ENCODE assay signal across 11 cellular contexts in the genomic region with DNA sequence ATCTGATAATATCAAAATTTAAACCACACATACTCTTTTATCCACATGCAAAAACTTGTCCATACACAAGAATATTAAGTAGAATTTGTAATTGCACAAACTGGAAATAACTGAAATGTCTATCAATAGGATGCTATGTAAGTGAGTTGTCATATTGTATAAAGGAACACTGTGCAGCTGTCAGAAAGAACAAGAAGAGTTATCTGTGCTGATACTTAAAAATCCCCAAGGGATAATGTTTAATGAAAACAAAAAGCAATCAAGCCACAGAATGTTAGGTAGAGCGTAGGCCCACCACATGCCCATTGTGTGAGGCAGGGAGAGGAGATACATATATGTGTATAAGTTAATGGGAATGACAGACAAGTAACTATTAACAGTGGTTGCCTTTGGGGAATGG. TPM values are rescaled to one million over a fixed set of nuclear protein-coding genes. Genes with fewer than 3 reads are reported as not detected.
DNase-seq lines count a peak whose midpoint lies in the region; ATAC-seq and TF ChIP-seq lines count a peak whose summit lies in the region.
"Had no signal": no experiment of that assay in that cellular context is flagged by ENCODE, and none has a peak within 500 bp of the region (broad histone marks: within the 10 kb centered on the region; RNA-seq: fewer than 3 reads in every experiment).

No MANE protein-coding gene starts in this region.

- H3K27ac ChIP-seq in VCaP (peak overlapping the region; percentile 89), WERI-Rb-1 (no peak overlapping the region)

- ATAC-seq in GM19467 (IDR thresholded peaks at IDR 0.05; ENCODE audit: unreplicated experiment) (no peak), HG03565 (IDR thresholded peaks at IDR 0.05; ENCODE audit: unreplicated experiment) (no peak)
- ATAC-seq: esophagus mucosa had no signal

- peak overlapping the region; percentile 78 for H3K4me2 ChIP-seq in skeletal muscle satellite cell (ENCODE audit: low read length)

- H3K36me3 ChIP-seq in skeletal muscle satellite cell (ENCODE audit: insufficient read depth, low read length), result no peaks in the 10 kb centered on the region
- H3K36me3 ChIP-seq in WERI-Rb-1, result no peaks in the 10 kb centered on the region

- no peaks in the 10 kb centered on the region for H3K9me3 ChIP-seq in skeletal muscle satellite cell (replicated peaks; ENCODE audit: low read length)
- H3K9me3 ChIP-seq in WERI-Rb-1 (ENCODE audit: severe bottlenecking), result no peaks in the 10 kb centered on the region

- H3K4me3 ChIP-seq in GM12864 (ENCODE audit: low read depth, low read length) (peak overlapping the region; percentile 34), iPS-11a (ENCODE audit: low read depth, low read length) (peak overlapping the region; percentile 37), skeletal muscle satellite cell (ENCODE audit: low read length) (peak overlapping the region; percentile 66), WERI-Rb-1 (ENCODE audit: low read depth, low read length) (no peak overlapping the region)

- H3K27me3 ChIP-seq in skeletal muscle satellite cell (ENCODE audit: control insufficient read depth, insufficient read depth, low read length) (no peaks in the 10 kb centered on the region), WERI-Rb-1 (ENCODE audit: insufficient read depth, low read depth, severe bottlenecking) (no peaks in the 10 kb centered on the region)

- no peak for DNase-seq in GM12864 (ENCODE audit: low read depth)
- DNase-seq in OCI-M1 (lab: John Stamatoyannopoulos, UW), result no peak
- no peak for DNase-seq in WERI-Rb-1
- DNase-seq: activated CD4-positive, alpha-beta T cell treated with anti-CD3 and anti-CD28 coated beads, Interleukin-2, amount 10 ng/mL, durations not matched to agents 7 days and 5 days; stimulated activated CD4-positive, alpha-beta T cell treated with anti-CD3 and anti-CD28 coated beads, Interleukin-15, amount 100 ng/mL, for 24 hours had no signal

- H3K9ac ChIP-seq in skeletal muscle satellite cell (ENCODE audit: low read depth, low read length), result peak overlapping the region; percentile 27

- TF ChIP-seq CTCF in GM12864 (IDR thresholded peaks at IDR 0.05; ENCODE audit: low read depth, low read length, missing control alignments), result no peak
- no peak for TF ChIP-seq CTCF in VCaP (conservative IDR thresholded peaks at IDR 0.05)
- no peak for TF ChIP-seq CTCF in WERI-Rb-1 (IDR thresholded peaks at IDR 0.05; ENCODE audit: low read depth, low read length)

- H3K4me1 ChIP-seq in skeletal muscle satellite cell (ENCODE audit: control insufficient read depth, insufficient read depth, low read length), result peaks cover 30% of the 10 kb centered on the region

RNA-seq across cellular contexts. Expression of gene HIGD1C, which starts 25.9 kb away (rescaled TPM):
- not detected in 2 replicates for total RNA-seq in skeletal muscle satellite cell (2012; rRNA removed)
- total RNA-seq: activated CD4-positive, alpha-beta T cell treated with anti-CD3 and anti-CD28 coated beads, Interleukin-2, amount 10 ng/mL, durations not matched to agents 7 days and 5 days; esophagus mucosa had no signal
